ENCODE assay signal across 13 cellular contexts in genomic region chr1:38246955-38247952, GRCh38.
DNase-seq lines count a peak whose midpoint lies in the region; ATAC-seq and TF ChIP-seq lines count a peak whose summit lies in the region.
"Had no signal": no experiment of that assay in that cellular context is flagged by ENCODE, and none has a peak within 500 bp of the region (broad histone marks: within the 10 kb centered on the region; RNA-seq: fewer than 3 reads in every experiment).

No MANE protein-coding gene starts in this region.

- H3K27me3 Mint-ChIP-seq in activated T-cell treated with anti-CD3 and anti-CD28 coated beads, Interleukin-2, amount 50 U/mL, for 4 hours (ENCODE audit: low read depth) = peaks cover 26% of the 10 kb centered on the region
- peaks cover 33% of the 10 kb centered on the region for H3K27me3 Mint-ChIP-seq in activated naive CD4-positive, alpha-beta T cell treated with anti-CD3 and anti-CD28 coated beads, Interleukin-2, amount 10 ng/mL, durations not matched to agents 7 days and 5 days

- peaks cover under 1% of the 10 kb centered on the region for H3K9me3 ChIP-seq in trophoblast cell (ENCODE audit: insufficient read depth, low read depth, low read length)
- H3K9me3 ChIP-seq: ovary had no signal

- H4K91ac ChIP-seq in trophoblast cell (ENCODE audit: low read depth, low read length) = no peak overlapping the region

- WGBS in trophoblast cell (ENCODE audit: extremely low coverage, insufficient coverage, insufficient read length) = no CpG with 5 or more reads among the region's 24 CpGs

- H3K4me3 Mint-ChIP-seq in activated T-cell treated with anti-CD3 and anti-CD28 coated beads, Interleukin-2, amount 50 U/mL, for 4 hours = no peak overlapping the region
- no peak overlapping the region for H3K4me3 Mint-ChIP-seq in activated naive CD4-positive, alpha-beta T cell treated with anti-CD3 and anti-CD28 coated beads, Interleukin-2, amount 10 ng/mL, durations not matched to agents 7 days and 5 days
- H3K4me3 Mint-ChIP-seq: CD8-positive, alpha-beta memory T cell had no signal

- CTCF ChIA-PET in activated naive CD4-positive, alpha-beta T cell treated with anti-CD3 and anti-CD28 coated beads, Interleukin-2, amount 10 ng/mL, durations not matched to agents 7 days and 5 days (lab: Charles Lee) = no interaction called here

- no peak overlapping the region for H3K14ac ChIP-seq in trophoblast cell (ENCODE audit: low read length)

- H3K23ac ChIP-seq in trophoblast cell (ENCODE audit: low read length) = no peak overlapping the region

- H4K8ac ChIP-seq in trophoblast cell (ENCODE audit: low read depth, low read length) = no peak overlapping the region

- ATAC-seq in activated T-cell treated with anti-CD3 and anti-CD28 coated beads, Interleukin-2, amount 50 U/mL, for 4 hours = no peak
- ATAC-seq in GM21360 (IDR thresholded peaks at IDR 0.05; ENCODE audit: unreplicated experiment) = no peak
- ATAC-seq in HG03520 (IDR thresholded peaks at IDR 0.05; ENCODE audit: unreplicated experiment) = no peak

- H2BK5ac ChIP-seq in trophoblast cell (ENCODE audit: low read depth, low read length, poor library complexity) = no peak overlapping the region

- H3K4me2 ChIP-seq in trophoblast cell (ENCODE audit: low read length) = peak overlapping the region; percentile 31
- H3K4me2 ChIP-seq: PC-9 had no signal

- H3K36me3 Mint-ChIP-seq in activated T-cell treated with anti-CD3 and anti-CD28 coated beads, Interleukin-2, amount 50 U/mL, for 4 hours (ENCODE audit: insufficient read depth) = no peaks in the 10 kb centered on the region
- no peaks in the 10 kb centered on the region for H3K36me3 Mint-ChIP-seq in activated naive CD4-positive, alpha-beta T cell treated with anti-CD3 and anti-CD28 coated beads, Interleukin-2, amount 10 ng/mL, durations not matched to agents 7 days and 5 days
- H3K36me3 Mint-ChIP-seq: CD8-positive, alpha-beta memory T cell had no signal

- H3K36me3 ChIP-seq in trophoblast cell (ENCODE audit: control insufficient read depth in 1 of 2, insufficient read depth in 2 of 2, low read length in 2 of 2) = no peaks in the 10 kb centered on the region
- H3K36me3 ChIP-seq: ovary had no signal

- no peak overlapping the region for H3K18ac ChIP-seq in trophoblast cell (ENCODE audit: low read length)

- no peak for TF ChIP-seq CTCF in fibroblast of mammary gland (conservative IDR thresholded peaks at IDR 0.05; ENCODE audit: control insufficient read depth, insufficient read depth, low read depth, low read length)

- H2BK12ac ChIP-seq in trophoblast cell (ENCODE audit: low read length) = no peak overlapping the region

- no peaks in the 10 kb centered on the region for H3K79me1 ChIP-seq in trophoblast cell (ENCODE audit: low read length)

- no peak overlapping the region for H3K27ac ChIP-seq in trophoblast cell (ENCODE audit: low read depth, low read length)
- H3K27ac ChIP-seq: ovary, PC-9 had no signal

- no peaks in the 10 kb centered on the region for H3K27me3 ChIP-seq in trophoblast cell (ENCODE audit: insufficient read depth, low read length)
- H3K27me3 ChIP-seq: ovary had no signal

- H3K79me2 ChIP-seq in trophoblast cell (ENCODE audit: control insufficient read depth, insufficient read depth, low read length, poor library complexity) = no peaks in the 10 kb centered on the region

- H3K9ac ChIP-seq in trophoblast cell (ENCODE audit: low read length) = no peak overlapping the region

- no peak overlapping the region for H2BK120ac ChIP-seq in trophoblast cell (ENCODE audit: insufficient read depth, low read length, poor library complexity)

- no peak overlapping the region for H2AK5ac ChIP-seq in trophoblast cell (ENCODE audit: low read length)

- no peak overlapping the region for H3K27ac Mint-ChIP-seq in activated naive CD4-positive, alpha-beta T cell treated with anti-CD3 and anti-CD28 coated beads, Interleukin-2, amount 10 ng/mL, durations not matched to agents 7 days and 5 days

- no peaks in the 10 kb centered on the region for H3K4me1 Mint-ChIP-seq in activated T-cell treated with anti-CD3 and anti-CD28 coated beads, Interleukin-2, amount 50 U/mL, for 4 hours (ENCODE audit: low read depth)
- H3K4me1 Mint-ChIP-seq in activated naive CD4-positive, alpha-beta T cell treated with anti-CD3 and anti-CD28 coated beads, Interleukin-2, amount 10 ng/mL, durations not matched to agents 7 days and 5 days = no peaks in the 10 kb centered on the region
- H3K4me1 Mint-ChIP-seq: CD8-positive, alpha-beta memory T cell had no signal

- no peak overlapping the region for H2AFZ ChIP-seq in trophoblast cell (ENCODE audit: insufficient read depth, low read length, poor library complexity)
- H2AFZ ChIP-seq: PC-9 had no signal

- H3K4me3 ChIP-seq in fibroblast of mammary gland (ENCODE audit: control insufficient read depth, low read depth, low read length) (no peak overlapping the region), trophoblast cell (ENCODE audit: low read depth, low read length) (no peak overlapping the region)
- H3K4me3 ChIP-seq: ovary, PC-9 had no signal

- H4K12ac ChIP-seq in trophoblast cell (ENCODE audit: low read depth, low read length) = no peak overlapping the region

- peaks cover 18 to 24% of the 10 kb centered on the region in 2 experiments for H3K4me1 ChIP-seq in trophoblast cell (ENCODE audit: control insufficient read depth in 1 of 2, insufficient read depth in 2 of 2, low read length in 2 of 2)

- peak; percentile 40 for DNase-seq in GM03348 (ENCODE audit: low spot score)
- peak; percentile 65 for DNase-seq in NCI-H748 (lab: John Stamatoyannopoulos, UW; ENCODE audit: unreplicated experiment)
- peak; percentile 49 for DNase-seq in fibroblast of mammary gland (ENCODE audit: low read depth)
- DNase-seq in trophoblast cell = no peak
- no peak for DNase-seq in activated T-cell treated with anti-CD3 and anti-CD28 coated beads, Interleukin-2, amount 50 U/mL, for 4 hours
- DNase-seq in activated naive CD4-positive, alpha-beta T cell treated with anti-CD3 and anti-CD28 coated beads, Interleukin-2, amount 10 ng/mL, durations not matched to agents 7 days and 5 days = no peak
- DNase-seq: activated CD8-positive, alpha-beta memory T cell treated with anti-CD3 and anti-CD28 coated beads, Interleukin-2, amount 50 U/mL, for 48 hours; CD8-positive, alpha-beta memory T cell; NCI-H2029; PC-9 had no signal

- no peaks in the 10 kb centered on the region for H3K9me3 Mint-ChIP-seq in activated T-cell treated with anti-CD3 and anti-CD28 coated beads, Interleukin-2, amount 50 U/mL, for 4 hours
- H3K9me3 Mint-ChIP-seq in activated naive CD4-positive, alpha-beta T cell treated with anti-CD3 and anti-CD28 coated beads, Interleukin-2, amount 10 ng/mL, durations not matched to agents 7 days and 5 days = no peaks in the 10 kb centered on the region
- H3K9me3 Mint-ChIP-seq: CD8-positive, alpha-beta memory T cell had no signal

- H3K4ac ChIP-seq in trophoblast cell (ENCODE audit: low read depth, low read length) = no peak overlapping the region

Comparison
In these comparisons a context has a peak if more than half of its experiments do, and no peak if none do; other contexts are left out.
1. DNase-seq: peak in GM03348 (single experiment), NCI-H748 (single experiment) and fibroblast of mammary gland (single experiment); none in trophoblast cell (0 of 2), activated T-cell treated with anti-CD3 and anti-CD28 coated beads, Interleukin-2, amount 50 U/mL, for 4 hours (single experiment) and activated naive CD4-positive, alpha-beta T cell treated with anti-CD3 and anti-CD28 coated beads, Interleukin-2, amount 10 ng/mL, durations not matched to agents 7 days and 5 days (single experiment).